Comparison of ENCODE assay signal across 7 cellular contexts in the genomic region with DNA sequence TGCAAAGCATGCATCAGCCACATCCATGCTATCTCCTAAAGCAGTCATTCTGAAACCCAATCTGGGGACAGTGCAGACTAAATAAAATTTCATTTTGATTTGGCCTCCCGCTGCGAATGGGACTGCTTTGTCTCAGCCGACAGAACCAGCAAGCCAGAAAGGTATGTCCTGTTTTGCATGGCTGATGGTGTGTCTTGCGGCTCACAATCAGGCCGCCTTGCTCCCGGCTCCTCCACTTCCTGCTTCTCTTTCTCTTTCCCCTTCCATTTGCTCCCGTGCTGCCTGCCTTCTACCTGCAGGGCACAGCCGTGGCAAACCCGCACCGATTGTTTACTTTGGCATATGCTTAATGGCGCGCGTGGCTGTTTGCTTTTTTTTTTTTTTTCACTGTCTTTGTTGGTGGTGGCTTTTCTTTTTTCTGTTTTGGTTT.
DNase-seq lines count a peak whose midpoint lies in the region; ATAC-seq and TF ChIP-seq lines count a peak whose summit lies in the region.

No MANE protein-coding gene starts in this region.

- H3K4me1 ChIP-seq in neuron (ENCODE audit: insufficient read depth, low read length), result peaks cover 55% of the 10 kb centered on the region

- ATAC-seq in GM18517 (IDR thresholded peaks at IDR 0.05; ENCODE audit: unreplicated experiment) (peak; percentile 75), left ventricle myocardium superior (no peak)

- peak overlapping the region; percentile 82 for H2AFZ ChIP-seq in neuron (ENCODE audit: low read depth, low read length)

- H3K27me3 ChIP-seq in H7 (ENCODE audit: control insufficient read depth, insufficient read depth, low read length) (no peaks in the 10 kb centered on the region), dorsolateral prefrontal cortex (no peaks in the 10 kb centered on the region), neuron (ENCODE audit: insufficient read depth, low read length) (no peaks in the 10 kb centered on the region)

- intact Hi-C loops in dorsolateral prefrontal cortex (cut with DNase I) (loop anchor here (5.0 kb wide), 2 partner anchors 68 to 418 kb away; partner anchors contain the start of gene POU3F3 (in 1 of the 2)), left ventricle myocardium superior (cut with micrococcal nuclease) (no loop called here)

- H3K36me3 ChIP-seq in H7 (replicated peaks; ENCODE audit: control insufficient read depth, insufficient read depth, low read length) (no peaks in the 10 kb centered on the region), neuron (ENCODE audit: insufficient read depth, low read length) (no peaks in the 10 kb centered on the region)

- H3K4me3 ChIP-seq in H7 (ENCODE audit: insufficient read depth, low read depth, low read length) (no peak overlapping the region), dorsolateral prefrontal cortex (peak overlapping the region; percentile 32 to 71 (median 56)), neuron (ENCODE audit: low read length) (peak overlapping the region; percentile 44)

- peaks cover 4% of the 10 kb centered on the region for H3K9me3 ChIP-seq in neuron (ENCODE audit: low read length)

- DNase-seq in H7, result peak; percentile 38
- peak; percentile 56 for DNase-seq in NCI-H1105 (lab: John Stamatoyannopoulos, UW)
- DNase-seq in dorsolateral prefrontal cortex, result peak in 5 of 10 donors; percentile 42 to 59 (median 48)
- no peak for DNase-seq in amniotic stem cell (lab: John Stamatoyannopoulos, UW)
- DNase-seq in left ventricle myocardium superior, result no peak

- peak in 6 of 56 donors; percentile 11 to 22 (median 14) for TF ChIP-seq CTCF in dorsolateral prefrontal cortex (IDR thresholded peaks at IDR 0.05 in 54 of 56, conservative IDR thresholded peaks at IDR 0.05 in 2 of 56; ENCODE audit: low read depth in 1 of 56, partially characterized antibody in 56 of 56)

- peak overlapping the region; percentile 29 to 97 (median 91) for H3K27ac ChIP-seq in dorsolateral prefrontal cortex

Comparison
In these comparisons a context has a peak if more than half of its experiments do, and no peak if none do; other contexts are left out.
1. DNase-seq: peak in H7 (single experiment) and NCI-H1105 (single experiment); none in amniotic stem cell (single experiment) and left ventricle myocardium superior (single experiment).